ENCODE assay signal across 1 cellular context in the genomic region with DNA sequence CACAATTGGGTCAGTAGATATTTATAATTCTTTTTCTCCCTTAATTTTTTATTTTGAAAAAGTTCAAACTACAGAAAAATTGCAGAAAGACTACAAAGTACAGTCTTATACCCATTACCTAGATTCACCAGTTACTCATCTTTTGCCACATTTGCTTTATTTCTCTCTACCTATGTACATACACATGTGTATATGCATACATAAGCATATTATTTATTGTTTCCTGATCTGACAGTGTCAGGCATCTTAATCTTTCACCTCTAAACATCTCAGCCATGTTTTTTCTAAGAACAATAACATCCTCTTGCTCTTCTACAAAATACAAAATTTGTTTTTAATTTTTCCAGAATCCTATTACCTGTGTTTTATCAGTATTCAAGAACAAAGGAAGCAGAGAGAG.
TF ChIP-seq lines count a peak whose summit lies in the region.

No MANE protein-coding gene starts in this region.

TF ChIP-seq in GM23338, 12 proteins besides CTCF, POLR2A, EP300 and RAD21:
- TF ChIP-seq, protein P1, sequence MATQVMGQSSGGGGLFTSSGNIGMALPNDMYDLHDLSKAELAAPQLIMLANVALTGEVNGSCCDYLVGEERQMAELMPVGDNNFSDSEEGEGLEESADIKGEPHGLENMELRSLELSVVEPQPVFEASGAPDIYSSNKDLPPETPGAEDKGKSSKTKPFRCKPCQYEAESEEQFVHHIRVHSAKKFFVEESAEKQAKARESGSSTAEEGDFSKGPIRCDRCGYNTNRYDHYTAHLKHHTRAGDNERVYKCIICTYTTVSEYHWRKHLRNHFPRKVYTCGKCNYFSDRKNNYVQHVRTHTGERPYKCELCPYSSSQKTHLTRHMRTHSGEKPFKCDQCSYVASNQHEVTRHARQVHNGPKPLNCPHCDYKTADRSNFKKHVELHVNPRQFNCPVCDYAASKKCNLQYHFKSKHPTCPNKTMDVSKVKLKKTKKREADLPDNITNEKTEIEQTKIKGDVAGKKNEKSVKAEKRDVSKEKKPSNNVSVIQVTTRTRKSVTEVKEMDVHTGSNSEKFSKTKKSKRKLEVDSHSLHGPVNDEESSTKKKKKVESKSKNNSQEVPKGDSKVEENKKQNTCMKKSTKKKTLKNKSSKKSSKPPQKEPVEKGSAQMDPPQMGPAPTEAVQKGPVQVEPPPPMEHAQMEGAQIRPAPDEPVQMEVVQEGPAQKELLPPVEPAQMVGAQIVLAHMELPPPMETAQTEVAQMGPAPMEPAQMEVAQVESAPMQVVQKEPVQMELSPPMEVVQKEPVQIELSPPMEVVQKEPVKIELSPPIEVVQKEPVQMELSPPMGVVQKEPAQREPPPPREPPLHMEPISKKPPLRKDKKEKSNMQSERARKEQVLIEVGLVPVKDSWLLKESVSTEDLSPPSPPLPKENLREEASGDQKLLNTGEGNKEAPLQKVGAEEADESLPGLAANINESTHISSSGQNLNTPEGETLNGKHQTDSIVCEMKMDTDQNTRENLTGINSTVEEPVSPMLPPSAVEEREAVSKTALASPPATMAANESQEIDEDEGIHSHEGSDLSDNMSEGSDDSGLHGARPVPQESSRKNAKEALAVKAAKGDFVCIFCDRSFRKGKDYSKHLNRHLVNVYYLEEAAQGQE (IDR thresholded peaks at IDR 0.05; ENCODE audit: unreplicated experiment) = no peak
- TF ChIP-seq JUNB (IDR thresholded peaks at IDR 0.05; ENCODE audit: unreplicated experiment) = no peak
- no peak for TF ChIP-seq ZNF114 (CRISPR knock-in tag; IDR thresholded peaks at IDR 0.05)
- TF ChIP-seq NANOG (IDR thresholded peaks at IDR 0.05; ENCODE audit: borderline replicate concordance) = no peak
- TF ChIP-seq POLR2AphosphoS5 (IDR thresholded peaks at IDR 0.05; ENCODE audit: low read depth) = no peak
